In genomic region chr14:22500954-22501353, GRCh38 we compare ENCODE assay signal across 20 cellular contexts.
DNase-seq lines count a peak whose midpoint lies in the region; TF ChIP-seq lines count a peak whose summit lies in the region.
"Had no signal": no experiment of that assay in that cellular context is flagged by ENCODE, and none has a peak within 500 bp of the region (broad histone marks: within the 10 kb centered on the region; RNA-seq: fewer than 3 reads in every experiment).

No MANE protein-coding gene starts in this region.

- peak overlapping the region in 7 of 11 experiments; percentile 6 to 36 (median 19); a peak in 13 of 22 replicates for H3K4me2 ChIP-seq in BLaER1 treated with 17β-estradiol and CSF1 and Interleukin-3, amounts not matched to agents 10 nM and 100 nM

- peak overlapping the region; percentile 87 for H3K4me3 Mint-ChIP-seq in activated CD4-positive, alpha-beta memory T cell treated with anti-CD3 and anti-CD28 coated beads for 36 hours
- H3K4me3 Mint-ChIP-seq in immature natural killer cell (peak overlapping the region in 2 of 5 donors; percentile 6 to 71), nephron progenitor cell (no peak overlapping the region)
- H3K4me3 Mint-ChIP-seq: naive B cell had no signal

- peak; percentile 56 for DNase-seq in activated CD4-positive, alpha-beta T cell treated with anti-CD3 and anti-CD28 coated beads for 48 hours
- no peak for DNase-seq in activated CD4-positive, alpha-beta T cell treated with anti-CD3 and anti-CD28 coated beads, Interleukin-2, amount 50 U/mL, for 48 hours
- DNase-seq in activated CD4-positive, alpha-beta memory T cell treated with anti-CD3 and anti-CD28 coated beads for 36 hours = peak; percentile 61
- no peak for DNase-seq in immature natural killer cell
- DNase-seq in COLO829 (ENCODE audit: low spot score) = no peak
- no peak for DNase-seq in nephron progenitor cell
- DNase-seq in HT-29 (ENCODE audit: low spot score) = no peak
- DNase-seq: C1 segment of cervical spinal cord, DMS79, dorsolateral prefrontal cortex, naive B cell, NCI-H187, NCI-H345, SHP77, T1000, uterus had no signal

- H3K4me1 Mint-ChIP-seq in activated CD4-positive, alpha-beta memory T cell treated with anti-CD3 and anti-CD28 coated beads for 36 hours (ENCODE audit: low read depth) = peaks cover 22% of the 10 kb centered on the region
- H3K4me1 Mint-ChIP-seq in immature natural killer cell (peaks cover 56 to 78% of the 10 kb centered on the region in 2 donors), nephron progenitor cell (peaks cover 59% of the 10 kb centered on the region)

- no peaks in the 10 kb centered on the region for H3K9me3 Mint-ChIP-seq in activated CD4-positive, alpha-beta memory T cell treated with anti-CD3 and anti-CD28 coated beads for 36 hours
- H3K9me3 Mint-ChIP-seq in immature natural killer cell (no peaks in the 10 kb centered on the region), nephron progenitor cell (no peaks in the 10 kb centered on the region)
- H3K9me3 Mint-ChIP-seq: naive B cell had no signal

- no peak for TF ChIP-seq CTCF in nephron progenitor cell (IDR thresholded peaks at IDR 0.05)

- POLR2A ChIA-PET in activated CD4-positive, alpha-beta memory T cell treated with anti-CD3 and anti-CD28 coated beads for 36 hours (lab: Charles Lee) = interaction anchor here (1.1 to 29.3 kb wide), 15 partner anchors 5 to 651 kb away, joined by 3 to 639 read pairs (median 5); no protein-coding TSS in a partner anchor

- peaks cover 0 to 100% (median 68%) of the 10 kb centered on the region in 11 experiments; a peak in 14 of 22 replicates for H3K36me3 ChIP-seq in BLaER1 treated with 17β-estradiol and CSF1 and Interleukin-3, amounts not matched to agents 10 nM and 100 nM
- H3K36me3 ChIP-seq: prostate gland, uterus had no signal

- H3K9me3 ChIP-seq in BLaER1 treated with 17β-estradiol and CSF1 and Interleukin-3, amounts not matched to agents 10 nM and 100 nM (replicated peaks in 1 of 11) = no peaks in the 10 kb centered on the region
- H3K9me3 ChIP-seq: prostate gland, uterus had no signal

- CTCF ChIA-PET in activated CD4-positive, alpha-beta memory T cell treated with anti-CD3 and anti-CD28 coated beads for 36 hours (lab: Charles Lee) = interaction anchor here (1.0 to 2.6 kb wide), 4 partner anchors 9 to 69 kb away, joined by 3 to 8 read pairs (median 4); no protein-coding TSS in a partner anchor

- peaks cover 0 to 100% (median 12%) of the 10 kb centered on the region in 11 experiments; a peak in 11 of 22 replicates for H4K20me1 ChIP-seq in BLaER1 treated with 17β-estradiol and CSF1 and Interleukin-3, amounts not matched to agents 10 nM and 100 nM

- peak overlapping the region in 5 of 11 experiments; percentile 2 to 47 (median 24); a peak in 3 of 22 replicates for H3K27ac ChIP-seq in BLaER1 treated with 17β-estradiol and CSF1 and Interleukin-3, amounts not matched to agents 10 nM and 100 nM
- H3K27ac ChIP-seq: dorsolateral prefrontal cortex, HL-60 had no signal

- peak overlapping the region in 3 of 11 experiments; percentile 2 to 27 (median 3); a peak in 4 of 22 replicates for H3K9ac ChIP-seq in BLaER1 treated with 17β-estradiol and CSF1 and Interleukin-3, amounts not matched to agents 10 nM and 100 nM

- H3K27me3 ChIP-seq in BLaER1 treated with 17β-estradiol and CSF1 and Interleukin-3, amounts not matched to agents 10 nM and 100 nM = no peaks in the 10 kb centered on the region
- H3K27me3 ChIP-seq: uterus had no signal

- no peaks in the 10 kb centered on the region for H3K27me3 Mint-ChIP-seq in activated CD4-positive, alpha-beta memory T cell treated with anti-CD3 and anti-CD28 coated beads for 36 hours
- H3K27me3 Mint-ChIP-seq in immature natural killer cell (ENCODE audit: low read depth in 3 of 3) (peaks cover 0 to 3% (median 0%) of the 10 kb centered on the region in 3 donors), nephron progenitor cell (ENCODE audit: low read depth, poor library complexity) (peaks cover 9% of the 10 kb centered on the region)
- H3K27me3 Mint-ChIP-seq: naive B cell had no signal

- peak overlapping the region; percentile 98 for H3K27ac Mint-ChIP-seq in activated CD4-positive, alpha-beta memory T cell treated with anti-CD3 and anti-CD28 coated beads for 36 hours
- H3K27ac Mint-ChIP-seq in immature natural killer cell (peak overlapping the region in 5 of 6 donors; percentile 26 to 98 (median 57)), nephron progenitor cell (no peak overlapping the region)

- H3K4me1 ChIP-seq in BLaER1 treated with 17β-estradiol and CSF1 and Interleukin-3, amounts not matched to agents 10 nM and 100 nM = peaks cover 19 to 97% (median 78%) of the 10 kb centered on the region in 10 experiments; a peak in 19 of 20 replicates
- H3K4me1 ChIP-seq: prostate gland, uterus had no signal

- intact Hi-C loops in activated CD4-positive, alpha-beta memory T cell treated with anti-CD3 and anti-CD28 coated beads for 36 hours (cut with micrococcal nuclease) = loop anchor here (10.0 kb wide), 1 partner anchor 636 kb away; no protein-coding TSS in a partner anchor

- no peak overlapping the region for H3K4me3 ChIP-seq in BLaER1 treated with 17β-estradiol and CSF1 and Interleukin-3, amounts not matched to agents 10 nM and 100 nM
- H3K4me3 ChIP-seq: dorsolateral prefrontal cortex, lung, prostate gland, uterus had no signal

- H3K36me3 Mint-ChIP-seq in activated CD4-positive, alpha-beta memory T cell treated with anti-CD3 and anti-CD28 coated beads for 36 hours = peaks cover 96% of the 10 kb centered on the region
- H3K36me3 Mint-ChIP-seq in immature natural killer cell (peaks cover 14 to 30% (median 16%) of the 10 kb centered on the region in 3 donors), nephron progenitor cell (ENCODE audit: low read depth) (no peaks in the 10 kb centered on the region)
- H3K36me3 Mint-ChIP-seq: naive B cell had no signal

Comparison
In these comparisons a context has a peak if more than half of its experiments do, and no peak if none do; other contexts are left out.
1. DNase-seq: peak in activated CD4-positive, alpha-beta T cell treated with anti-CD3 and anti-CD28 coated beads for 48 hours (single experiment) and activated CD4-positive, alpha-beta memory T cell treated with anti-CD3 and anti-CD28 coated beads for 36 hours (single experiment); none in activated CD4-positive, alpha-beta T cell treated with anti-CD3 and anti-CD28 coated beads, Interleukin-2, amount 50 U/mL, for 48 hours (0 of 2), immature natural killer cell (0 of 3), COLO829 (single experiment), nephron progenitor cell (single experiment) and HT-29 (single experiment).